14 cellular contexts compared by ENCODE assay signal in the genomic region with DNA sequence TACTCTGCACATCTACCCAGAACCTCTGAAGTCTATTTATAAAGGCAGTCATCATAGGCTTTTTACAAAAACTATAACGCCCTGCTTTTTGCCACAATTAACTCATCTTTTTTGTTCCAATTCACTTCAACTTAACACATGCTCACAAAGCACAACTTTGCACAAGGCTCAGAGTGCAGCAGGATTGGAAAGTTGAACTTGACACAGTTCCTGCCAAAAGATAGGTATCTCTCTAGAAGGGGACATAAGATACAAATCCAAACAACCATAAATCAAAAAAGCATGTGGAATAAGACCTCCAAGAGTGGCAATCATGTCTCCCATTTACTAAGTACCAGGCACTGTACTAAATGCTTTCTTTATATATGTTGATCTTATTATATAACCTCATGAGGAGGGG. TPM values are rescaled to one million over a fixed set of nuclear protein-coding genes. Genes with fewer than 3 reads are reported as not detected.
DNase-seq lines count a peak whose midpoint lies in the region; ATAC-seq and TF ChIP-seq lines count a peak whose summit lies in the region.
"Had no signal": no experiment of that assay in that cellular context is flagged by ENCODE, and none has a peak within 500 bp of the region (broad histone marks: within the 10 kb centered on the region; RNA-seq: fewer than 3 reads in every experiment).

No MANE protein-coding gene starts in this region.

- intact Hi-C loops in left lung (cut with DNase I): no loop called here

- H4K20me1 ChIP-seq in smooth muscle cell (ENCODE audit: low read depth): no peaks in the 10 kb centered on the region

- peaks cover 64% of the 10 kb centered on the region for H3K4me1 Mint-ChIP-seq in brain

- H3K27me3 Mint-ChIP-seq in brain: no peaks in the 10 kb centered on the region

- H3K4me2 ChIP-seq in smooth muscle cell: peak overlapping the region; percentile 69

- peaks cover 21% of the 10 kb centered on the region for H3K36me3 Mint-ChIP-seq in brain

- H3K27ac ChIP-seq in C4-2B (0 out of 2 replicates have a peak overlapping the region, but pooled peaks have one; percentile 27), left lung (peak overlapping the region; percentile 2 to 69), smooth muscle cell (ENCODE audit: low read depth) (peak overlapping the region; percentile 77)

- WGBS in smooth muscle cell (ENCODE audit: low lambda C conversion rate): 88% methylated on average over 1 of the region's 1 CpG

- H3K79me2 ChIP-seq in smooth muscle cell (ENCODE audit: low read depth): no peaks in the 10 kb centered on the region

- H3F3A ChIP-seq in smooth muscle cell (ENCODE audit: low read depth): peaks cover 41% of the 10 kb centered on the region

- no peak overlapping the region for H2AFZ ChIP-seq in smooth muscle cell (ENCODE audit: low read depth)

- no peak overlapping the region for H3K9ac ChIP-seq in smooth muscle cell (ENCODE audit: low read depth)

- no peak overlapping the region for H3K4me3 ChIP-seq in left lung
- no peak overlapping the region for H3K4me3 ChIP-seq in smooth muscle cell
- H3K4me3 ChIP-seq: HAP-1 had no signal

- H3K27me3 ChIP-seq in left lung (no peaks in the 10 kb centered on the region), smooth muscle cell (ENCODE audit: low read depth) (no peaks in the 10 kb centered on the region)

- H3K9me3 ChIP-seq in left lung (no peaks in the 10 kb centered on the region), smooth muscle cell (replicated peaks; ENCODE audit: low read depth) (no peaks in the 10 kb centered on the region)
- H3K9me3 ChIP-seq: HAP-1 had no signal

- no peak for TF ChIP-seq CTCF in C4-2B (conservative IDR thresholded peaks at IDR 0.05)
- TF ChIP-seq CTCF in brain (conservative IDR thresholded peaks at IDR 0.05): no peak
- no peak for TF ChIP-seq CTCF in left lung (IDR thresholded peaks at IDR 0.05)
- TF ChIP-seq CTCF in smooth muscle cell (IDR thresholded peaks at IDR 0.05; ENCODE audit: borderline replicate concordance, insufficient read depth, poor library complexity, severe bottlenecking): no peak

- H3K4me1 ChIP-seq in left lung: peaks cover 9 to 16% of the 10 kb centered on the region in 2 donors
- peaks cover 31% of the 10 kb centered on the region for H3K4me1 ChIP-seq in smooth muscle cell (ENCODE audit: low read depth)
- H3K4me1 ChIP-seq: HAP-1 had no signal

- H3K9me3 Mint-ChIP-seq in brain: peaks cover 0 to 6% (median 0%) of the 10 kb centered on the region in 5 experiments

- H3K27ac Mint-ChIP-seq in brain: peak overlapping the region in 4 of 5 experiments; percentile 16 to 42 (median 32)

- no peak for DNase-seq in left lung
- DNase-seq in smooth muscle cell (lab: John Stamatoyannopoulos, UW; ENCODE audit: unreplicated experiment): no peak
- no peak for DNase-seq in pons (ENCODE audit: low spot score)
- no peak for DNase-seq in retina
- no peak for DNase-seq in H4 (ENCODE audit: low spot score)
- DNase-seq: activated CD8-positive, alpha-beta memory T cell treated with anti-CD3 and anti-CD28 coated beads for 24 hours; activated gamma-delta T cell treated with Interleukin-2 at 50 U/mL for 16 hours; cerebellar nuclear complex; Karpas-422; NCI-H748 treated with DMSO at 0.1 percent for 48 hours had no signal

- ATAC-seq in left lung (no peak), HG03025 (IDR thresholded peaks at IDR 0.05; ENCODE audit: low FRiP score, unreplicated experiment) (no peak)

- H3K4me3 Mint-ChIP-seq in brain: no peak overlapping the region

- H3K36me3 ChIP-seq in left lung (no peaks in the 10 kb centered on the region), smooth muscle cell (ENCODE audit: low read depth) (no peaks in the 10 kb centered on the region)
- H3K36me3 ChIP-seq: HAP-1 had no signal

RNA-seq across cellular contexts. Expression of a gene that starts 36.2 kb away (rescaled TPM):
- polyA plus RNA-seq in brain (ENCODE audit: insufficient read depth, low read depth, low replicate concordance) (6,566 TPM), smooth muscle cell (1,221 and 1,404 TPM in 2 replicates)
- total RNA-seq in left lung (1,000 to 10,000 TPM; 1,937 to 1,986 TPM), smooth muscle cell (1,503 and 1,842 TPM in 2 replicates)
- total RNA-seq in H4 (2014; rRNA removed; shearing (Covaris generic)): 1,506 and 2,054 TPM in 2 replicates

Comparison
In these comparisons a context has a peak if more than half of its experiments do, and no peak if none do; other contexts are left out.
1. H3K27ac ChIP-seq: peak in every context shown above with its lines; median percentile 77 in smooth muscle cell; 36 in left lung; 27 in C4-2B.